ENCODE assay signal across 8 cellular contexts in genomic region chr6:32885698-32886286, GRCh38. TPM values are rescaled to one million over a fixed set of nuclear protein-coding genes. Genes with fewer than 3 reads are reported as not detected.
DNase-seq lines count a peak whose midpoint lies in the region; ATAC-seq and TF ChIP-seq lines count a peak whose summit lies in the region.

No MANE protein-coding gene starts in this region.

- no peak for DNase-seq in activated CD4-positive, alpha-beta T cell treated with anti-CD3 and anti-CD28 coated beads for 36 hours
- DNase-seq in activated CD4-positive, alpha-beta T cell treated with anti-CD3 and anti-CD28 coated beads, Interleukin-2, amount 50 U/mL, for 1 hour: no peak
- peak; percentile 13 for DNase-seq in NCI-H1417 treated with DMSO at 0.1 percent for 48 hours (lab: John Stamatoyannopoulos, UW)
- DNase-seq in SKM-1 treated with dmso at 0.1 percent for 144 hours (lab: John Stamatoyannopoulos, UW; ENCODE audit: unreplicated experiment): peak; percentile 64
- DNase-seq in fibroblast of mammary gland (ENCODE audit: low read depth): peak; percentile 84
- no peak for DNase-seq in osteocyte (ENCODE audit: extremely low spot score, unreplicated experiment)
- no peak for DNase-seq in stimulated activated naive CD4-positive, alpha-beta T cell treated with Interleukin-2 at 50 U/mL for 16 hours (lab: John Stamatoyannopoulos, UW)

- H3K9me3 Mint-ChIP-seq in activated CD4-positive, alpha-beta T cell treated with anti-CD3 and anti-CD28 coated beads for 36 hours (ENCODE audit: low read depth): no peaks in the 10 kb centered on the region
- no peaks in the 10 kb centered on the region for H3K9me3 Mint-ChIP-seq in osteocyte (ENCODE audit: unreplicated experiment)

- TF ChIP-seq CTCF in fibroblast of mammary gland (conservative IDR thresholded peaks at IDR 0.05; ENCODE audit: control insufficient read depth, insufficient read depth, low read depth, low read length) (peak; percentile 59), osteocyte (IDR thresholded peaks at IDR 0.05) (peak; percentile 63)

- H3K27me3 Mint-ChIP-seq in activated CD4-positive, alpha-beta T cell treated with anti-CD3 and anti-CD28 coated beads for 36 hours: no peaks in the 10 kb centered on the region
- H3K27me3 Mint-ChIP-seq in osteocyte (ENCODE audit: unreplicated experiment): peaks cover 34% of the 10 kb centered on the region

- ATAC-seq in activated CD4-positive, alpha-beta T cell treated with anti-CD3 and anti-CD28 coated beads for 36 hours: peak; percentile 55
- ATAC-seq in GM18873 (IDR thresholded peaks at IDR 0.05; ENCODE audit: low FRiP score, unreplicated experiment): no peak

- no peaks in the 10 kb centered on the region for H3K36me3 Mint-ChIP-seq in activated CD4-positive, alpha-beta T cell treated with anti-CD3 and anti-CD28 coated beads for 36 hours (ENCODE audit: low read depth)
- H3K36me3 Mint-ChIP-seq in osteocyte (ENCODE audit: unreplicated experiment): no peaks in the 10 kb centered on the region

- no peak overlapping the region for H3K4me3 ChIP-seq in fibroblast of mammary gland (ENCODE audit: control insufficient read depth, low read depth, low read length)

- POLR2A ChIA-PET in activated CD4-positive, alpha-beta T cell treated with anti-CD3 and anti-CD28 coated beads for 36 hours (lab: Charles Lee): no interaction called here

- intact Hi-C loops in activated CD4-positive, alpha-beta T cell treated with anti-CD3 and anti-CD28 coated beads for 36 hours (cut with DNase I, micrococcal nuclease): loop anchor here (1.0 to 2.0 kb wide), 4 partner anchors 67 to 99 kb away; partner anchors contain the start of gene HLA-DMA (in 2 of the 2)

- peaks cover 10% of the 10 kb centered on the region for H3K4me1 Mint-ChIP-seq in activated CD4-positive, alpha-beta T cell treated with anti-CD3 and anti-CD28 coated beads for 36 hours
- peaks cover 25% of the 10 kb centered on the region for H3K4me1 Mint-ChIP-seq in osteocyte (ENCODE audit: unreplicated experiment)

- H3K27ac Mint-ChIP-seq in activated CD4-positive, alpha-beta T cell treated with anti-CD3 and anti-CD28 coated beads for 36 hours: no peak overlapping the region
- no peak overlapping the region for H3K27ac Mint-ChIP-seq in osteocyte (ENCODE audit: unreplicated experiment)

- H3K4me3 Mint-ChIP-seq in activated CD4-positive, alpha-beta T cell treated with anti-CD3 and anti-CD28 coated beads for 36 hours: no peak overlapping the region
- H3K4me3 Mint-ChIP-seq in osteocyte (ENCODE audit: unreplicated experiment): no peak overlapping the region

- CTCF ChIA-PET in activated CD4-positive, alpha-beta T cell treated with anti-CD3 and anti-CD28 coated beads for 36 hours (lab: Charles Lee): interaction anchor here (0.5 to 7.1 kb wide), 27 partner anchors 8 to 1004 kb away, joined by 3 to 115 read pairs (median 5); partner anchors contain the start of genes HLA-DMA, HLA-DMB and TAP2

RNA-seq across cellular contexts. Expression of gene PSMB9, which starts 31.8 kb away (rescaled TPM):
- 100 to 1,000 TPM; 210 to 282 TPM for total RNA-seq in activated CD4-positive, alpha-beta T cell treated with anti-CD3 and anti-CD28 coated beads for 36 hours
- 20.8 and 26.2 TPM in 2 replicates for total RNA-seq in osteocyte

RNA-seq across cellular contexts. Expression of gene TAP1, which starts 32.3 kb away (rescaled TPM):
- 100 to 1,000 TPM; 191 to 255 TPM for total RNA-seq in activated CD4-positive, alpha-beta T cell treated with anti-CD3 and anti-CD28 coated beads for 36 hours
- 33.2 and 34.5 TPM in 2 replicates for total RNA-seq in osteocyte

RNA-seq across cellular contexts. Expression of gene PSMB8, which starts 41.9 kb away (rescaled TPM):
- 100 to 1,000 TPM; 238 to 338 TPM for total RNA-seq in activated CD4-positive, alpha-beta T cell treated with anti-CD3 and anti-CD28 coated beads for 36 hours
- 66.1 and 68.8 TPM in 2 replicates for total RNA-seq in osteocyte

RNA-seq across cellular contexts. Expression of gene TAP2, which starts 47.3 kb away (rescaled TPM):
- total RNA-seq in activated CD4-positive, alpha-beta T cell treated with anti-CD3 and anti-CD28 coated beads for 36 hours: 100 to 1,000 TPM in 1 of 2 experiments, 10 to 100 TPM in 1; 96.4 to 150 TPM
- 50.1 and 51.9 TPM in 2 replicates for total RNA-seq in osteocyte

RNA-seq across cellular contexts. Expression of gene HLA-DMB, which starts 55.0 kb away (rescaled TPM):
- 1 to 10 TPM; 1.9 to 2.3 TPM for total RNA-seq in activated CD4-positive, alpha-beta T cell treated with anti-CD3 and anti-CD28 coated beads for 36 hours
- not detected in 2 replicates for total RNA-seq in osteocyte

Comparison
In these comparisons a context has a peak if more than half of its experiments do, and no peak if none do; other contexts are left out.
1. DNase-seq: peak in NCI-H1417 treated with DMSO at 0.1 percent for 48 hours (single experiment), SKM-1 treated with dmso at 0.1 percent for 144 hours (single experiment) and fibroblast of mammary gland (single experiment); none in activated CD4-positive, alpha-beta T cell treated with anti-CD3 and anti-CD28 coated beads for 36 hours (single experiment), activated CD4-positive, alpha-beta T cell treated with anti-CD3 and anti-CD28 coated beads, Interleukin-2, amount 50 U/mL, for 1 hour (single experiment), osteocyte (single experiment) and stimulated activated naive CD4-positive, alpha-beta T cell treated with Interleukin-2 at 50 U/mL for 16 hours (single experiment).